Comparison of ENCODE assay signal across 2 cellular contexts in genomic region chr6:34514112-34514511, GRCh38.
TF ChIP-seq lines count a peak whose summit lies in the region.

No MANE protein-coding gene starts in this region.

TF ChIP-seq in GM23338, 12 proteins besides CTCF, POLR2A, EP300 and RAD21:
- TF ChIP-seq, protein P1, sequence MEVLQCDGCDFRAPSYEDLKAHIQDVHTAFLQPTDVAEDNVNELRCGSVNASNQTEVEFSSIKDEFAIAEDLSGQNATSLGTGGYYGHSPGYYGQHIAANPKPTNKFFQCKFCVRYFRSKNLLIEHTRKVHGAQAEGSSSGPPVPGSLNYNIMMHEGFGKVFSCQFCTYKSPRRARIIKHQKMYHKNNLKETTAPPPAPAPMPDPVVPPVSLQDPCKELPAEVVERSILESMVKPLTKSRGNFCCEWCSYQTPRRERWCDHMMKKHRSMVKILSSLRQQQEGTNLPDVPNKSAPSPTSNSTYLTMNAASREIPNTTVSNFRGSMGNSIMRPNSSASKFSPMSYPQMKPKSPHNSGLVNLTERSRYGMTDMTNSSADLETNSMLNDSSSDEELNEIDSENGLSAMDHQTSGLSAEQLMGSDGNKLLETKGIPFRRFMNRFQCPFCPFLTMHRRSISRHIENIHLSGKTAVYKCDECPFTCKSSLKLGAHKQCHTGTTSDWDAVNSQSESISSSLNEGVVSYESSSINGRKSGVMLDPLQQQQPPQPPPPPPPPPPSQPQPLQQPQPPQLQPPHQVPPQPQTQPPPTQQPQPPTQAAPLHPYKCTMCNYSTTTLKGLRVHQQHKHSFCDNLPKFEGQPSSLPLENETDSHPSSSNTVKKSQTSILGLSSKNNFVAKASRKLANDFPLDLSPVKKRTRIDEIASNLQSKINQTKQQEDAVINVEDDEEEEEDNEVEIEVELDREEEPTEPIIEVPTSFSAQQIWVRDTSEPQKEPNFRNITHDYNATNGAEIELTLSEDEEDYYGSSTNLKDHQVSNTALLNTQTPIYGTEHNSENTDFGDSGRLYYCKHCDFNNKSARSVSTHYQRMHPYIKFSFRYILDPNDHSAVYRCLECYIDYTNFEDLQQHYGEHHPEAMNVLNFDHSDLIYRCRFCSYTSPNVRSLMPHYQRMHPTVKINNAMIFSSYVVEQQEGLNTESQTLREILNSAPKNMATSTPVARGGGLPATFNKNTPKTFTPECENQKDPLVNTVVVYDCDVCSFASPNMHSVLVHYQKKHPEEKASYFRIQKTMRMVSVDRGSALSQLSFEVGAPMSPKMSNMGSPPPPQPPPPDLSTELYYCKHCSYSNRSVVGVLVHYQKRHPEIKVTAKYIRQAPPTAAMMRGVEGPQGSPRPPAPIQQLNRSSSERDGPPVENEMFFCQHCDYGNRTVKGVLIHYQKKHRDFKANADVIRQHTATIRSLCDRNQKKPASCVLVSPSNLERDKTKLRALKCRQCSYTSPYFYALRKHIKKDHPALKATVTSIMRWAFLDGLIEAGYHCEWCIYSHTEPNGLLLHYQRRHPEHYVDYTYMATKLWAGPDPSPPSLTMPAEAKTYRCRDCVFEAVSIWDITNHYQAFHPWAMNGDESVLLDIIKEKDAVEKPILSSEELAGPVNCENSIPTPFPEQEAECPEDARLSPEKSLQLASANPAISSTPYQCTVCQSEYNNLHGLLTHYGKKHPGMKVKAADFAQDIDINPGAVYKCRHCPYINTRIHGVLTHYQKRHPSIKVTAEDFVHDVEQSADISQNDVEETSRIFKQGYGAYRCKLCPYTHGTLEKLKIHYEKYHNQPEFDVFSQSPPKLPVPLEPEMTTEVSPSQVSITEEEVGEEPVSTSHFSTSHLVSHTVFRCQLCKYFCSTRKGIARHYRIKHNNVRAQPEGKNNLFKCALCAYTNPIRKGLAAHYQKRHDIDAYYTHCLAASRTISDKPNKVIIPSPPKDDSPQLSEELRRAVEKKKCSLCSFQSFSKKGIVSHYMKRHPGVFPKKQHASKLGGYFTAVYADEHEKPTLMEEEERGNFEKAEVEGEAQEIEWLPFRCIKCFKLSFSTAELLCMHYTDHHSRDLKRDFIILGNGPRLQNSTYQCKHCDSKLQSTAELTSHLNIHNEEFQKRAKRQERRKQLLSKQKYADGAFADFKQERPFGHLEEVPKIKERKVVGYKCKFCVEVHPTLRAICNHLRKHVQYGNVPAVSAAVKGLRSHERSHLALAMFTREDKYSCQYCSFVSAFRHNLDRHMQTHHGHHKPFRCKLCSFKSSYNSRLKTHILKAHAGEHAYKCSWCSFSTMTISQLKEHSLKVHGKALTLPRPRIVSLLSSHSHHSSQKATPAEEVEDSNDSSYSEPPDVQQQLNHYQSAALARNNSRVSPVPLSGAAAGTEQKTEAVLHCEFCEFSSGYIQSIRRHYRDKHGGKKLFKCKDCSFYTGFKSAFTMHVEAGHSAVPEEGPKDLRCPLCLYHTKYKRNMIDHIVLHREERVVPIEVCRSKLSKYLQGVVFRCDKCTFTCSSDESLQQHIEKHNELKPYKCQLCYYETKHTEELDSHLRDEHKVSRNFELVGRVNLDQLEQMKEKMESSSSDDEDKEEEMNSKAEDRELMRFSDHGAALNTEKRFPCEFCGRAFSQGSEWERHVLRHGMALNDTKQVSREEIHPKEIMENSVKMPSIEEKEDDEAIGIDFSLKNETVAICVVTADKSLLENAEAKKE (CRISPR knock-in tag; IDR thresholded peaks at IDR 0.05): no peak
- no peak for TF ChIP-seq STAT1 (IDR thresholded peaks at IDR 0.05; ENCODE audit: unreplicated experiment)
- no peak for TF ChIP-seq EZH2 (IDR thresholded peaks at IDR 0.05; ENCODE audit: low read depth, unreplicated experiment)
- TF ChIP-seq REST (IDR thresholded peaks at IDR 0.05; ENCODE audit: unreplicated experiment): no peak
- no peak for TF ChIP-seq NANOG (IDR thresholded peaks at IDR 0.05; ENCODE audit: borderline replicate concordance)
- TF ChIP-seq, protein P2, sequence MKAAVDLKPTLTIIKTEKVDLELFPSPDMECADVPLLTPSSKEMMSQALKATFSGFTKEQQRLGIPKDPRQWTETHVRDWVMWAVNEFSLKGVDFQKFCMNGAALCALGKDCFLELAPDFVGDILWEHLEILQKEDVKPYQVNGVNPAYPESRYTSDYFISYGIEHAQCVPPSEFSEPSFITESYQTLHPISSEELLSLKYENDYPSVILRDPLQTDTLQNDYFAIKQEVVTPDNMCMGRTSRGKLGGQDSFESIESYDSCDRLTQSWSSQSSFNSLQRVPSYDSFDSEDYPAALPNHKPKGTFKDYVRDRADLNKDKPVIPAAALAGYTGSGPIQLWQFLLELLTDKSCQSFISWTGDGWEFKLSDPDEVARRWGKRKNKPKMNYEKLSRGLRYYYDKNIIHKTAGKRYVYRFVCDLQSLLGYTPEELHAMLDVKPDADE (IDR thresholded peaks at IDR 0.05): no peak
- TF ChIP-seq EZH2phosphoT487 (IDR thresholded peaks at IDR 0.05; ENCODE audit: unreplicated experiment): no peak
- TF ChIP-seq POLR2AphosphoS5 (IDR thresholded peaks at IDR 0.05; ENCODE audit: low read depth): no peak
- no peak for TF ChIP-seq ZNF114 (CRISPR knock-in tag; IDR thresholded peaks at IDR 0.05)
- no peak for TF ChIP-seq CREB1 (CRISPR knock-in tag; IDR thresholded peaks at IDR 0.05; ENCODE audit: low read depth)
- no peak for TF ChIP-seq ZNF331 (CRISPR knock-in tag; IDR thresholded peaks at IDR 0.05; ENCODE audit: low read depth)
- no peak for TF ChIP-seq JUNB (IDR thresholded peaks at IDR 0.05; ENCODE audit: unreplicated experiment)

TF ChIP-seq in neural cell, 6 proteins besides CTCF, POLR2A, EP300 and RAD21:
- TF ChIP-seq MXI1 (conservative IDR thresholded peaks at IDR 0.05; ENCODE audit: poor library complexity, severe bottlenecking) (no peak), TAF1 (IDR thresholded peaks at IDR 0.05; ENCODE audit: low read depth) (no peak), POLR2AphosphoS5 (IDR thresholded peaks at IDR 0.05) (no peak), SMC3 (conservative IDR thresholded peaks at IDR 0.05; ENCODE audit: poor library complexity) (no peak), EZH2 (IDR thresholded peaks at IDR 0.05; ENCODE audit: borderline replicate concordance, insufficient read depth, low read length, poor library complexity, severe bottlenecking) (no peak), REST (IDR thresholded peaks at IDR 0.05; ENCODE audit: borderline replicate concordance) (no peak)
